Comparison of ENCODE assay signal across 8 cellular contexts in the genomic region with DNA sequence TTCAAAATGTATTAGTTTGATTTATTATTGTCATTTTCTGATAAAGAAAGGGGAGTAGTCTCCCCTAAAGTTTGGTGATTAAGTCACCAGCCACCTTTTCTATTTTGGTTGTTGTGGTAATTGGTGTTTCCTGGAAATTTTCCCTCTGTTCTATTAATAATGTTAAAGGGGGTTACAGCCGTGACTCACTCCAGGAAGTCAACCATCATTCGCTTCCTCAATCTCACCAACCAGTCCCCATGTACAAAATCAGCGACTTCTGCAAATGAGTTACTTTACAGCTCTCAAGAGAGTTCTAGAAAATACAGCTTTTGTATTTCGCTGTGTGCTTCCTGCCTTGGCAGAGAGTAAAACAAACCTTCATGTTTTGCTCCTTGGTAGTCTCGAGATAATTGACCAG.
DNase-seq lines count a peak whose midpoint lies in the region; ATAC-seq and TF ChIP-seq lines count a peak whose summit lies in the region.

No MANE protein-coding gene starts in this region.

- no peaks in the 10 kb centered on the region for H3K27me3 Mint-ChIP-seq in central memory CD8-positive, alpha-beta T cell

- H3K36me3 Mint-ChIP-seq in central memory CD8-positive, alpha-beta T cell (ENCODE audit: insufficient read depth): peaks cover 3% of the 10 kb centered on the region

- peak; percentile 78 to 96 for DNase-seq in NOMO-1 (lab: John Stamatoyannopoulos, UW; ENCODE audit: unreplicated experiment in 2 of 2)
- DNase-seq in central memory CD8-positive, alpha-beta T cell (ENCODE audit: low spot score in 2 of 2): peak in 1 of 2 donors; percentile 13
- DNase-seq in stimulated activated CD4-positive, alpha-beta T cell treated with anti-CD3 and anti-CD28 coated beads, Interleukin-4, amount 100 ng/mL, for 24 hours: peak; percentile 33
- no peak for DNase-seq in NCI-H1417 (lab: John Stamatoyannopoulos, UW)
- DNase-seq in NCI-H226: no peak
- DNase-seq in foreskin fibroblast: no peak

- H3K9me3 Mint-ChIP-seq in central memory CD8-positive, alpha-beta T cell: no peaks in the 10 kb centered on the region

- no peak for TF ChIP-seq CTCF in foreskin fibroblast (IDR thresholded peaks at IDR 0.05; ENCODE audit: low read depth, low read length)

- no peak overlapping the region for H3K4me3 ChIP-seq in foreskin fibroblast (ENCODE audit: low read depth in 1 of 2, low read length in 2 of 2)

- peak overlapping the region; percentile 65 for H3K4me3 Mint-ChIP-seq in central memory CD8-positive, alpha-beta T cell

- peaks cover 60% of the 10 kb centered on the region for H3K4me1 Mint-ChIP-seq in central memory CD8-positive, alpha-beta T cell

- ATAC-seq in GM18519 (IDR thresholded peaks at IDR 0.05; ENCODE audit: low FRiP score, unreplicated experiment) (peak; percentile 55), HG02642 (IDR thresholded peaks at IDR 0.05; ENCODE audit: poor library complexity, unreplicated experiment) (peak; percentile 90)
- peak; percentile 82 for ATAC-seq in central memory CD8-positive, alpha-beta T cell (replicated peaks; ENCODE audit: extremely low read depth, poor library complexity, severe bottlenecking)

- peak overlapping the region; percentile 72 for H3K27ac Mint-ChIP-seq in central memory CD8-positive, alpha-beta T cell (ENCODE audit: low read depth)

Comparison
In these comparisons a context has a peak if more than half of its experiments do, and no peak if none do; other contexts are left out.
1. DNase-seq: peak in NOMO-1 (2 of 2) and stimulated activated CD4-positive, alpha-beta T cell treated with anti-CD3 and anti-CD28 coated beads, Interleukin-4, amount 100 ng/mL, for 24 hours (single experiment); none in NCI-H1417 (0 of 3), NCI-H226 (single experiment) and foreskin fibroblast (0 of 2).
2. Peak in every context shown above with its lines, with median percentiles within 50 percentile points of each other: ATAC-seq.